ENCODE assay signal across 17 cellular contexts in genomic region chr14:101716956-101717662, GRCh38. TPM values are rescaled to one million over a fixed set of nuclear protein-coding genes. Genes with fewer than 3 reads are reported as not detected.
DNase-seq lines count a peak whose midpoint lies in the region; ATAC-seq, FAIRE-seq and TF ChIP-seq lines count a peak whose summit lies in the region.
"Had no signal": no experiment of that assay in that cellular context is flagged by ENCODE, and none has a peak within 500 bp of the region (broad histone marks: within the 10 kb centered on the region; RNA-seq: fewer than 3 reads in every experiment).

No MANE protein-coding gene starts in this region.

- H3K9me3 ChIP-seq in stomach = peaks cover 0 to 12% (median 1%) of the 10 kb centered on the region in 4 donors
- H3K9me3 ChIP-seq: Caco-2, SJSA1, thoracic aorta had no signal

- H3K4me3 Mint-ChIP-seq in activated CD8-positive, alpha-beta T cell treated with anti-CD3 and anti-CD28 coated beads, Interleukin-2, amount 10 ng/mL, durations not matched to agents 7 days and 5 days = no peak overlapping the region
- H3K4me3 Mint-ChIP-seq in activated CD8-positive, alpha-beta T cell treated with anti-CD3 and anti-CD28 coated beads for 36 hours = no peak overlapping the region
- H3K4me3 Mint-ChIP-seq in WTC11 = no peak overlapping the region
- no peak overlapping the region for H3K4me3 Mint-ChIP-seq in activated CD4-positive, alpha-beta T cell treated with anti-CD3 and anti-CD28 coated beads, Interleukin-2, amount 10 ng/mL, durations not matched to agents 7 days and 5 days
- H3K4me3 Mint-ChIP-seq: naive B cell had no signal

- peaks cover 31% of the 10 kb centered on the region for H3K4me1 Mint-ChIP-seq in activated CD8-positive, alpha-beta T cell treated with anti-CD3 and anti-CD28 coated beads, Interleukin-2, amount 10 ng/mL, durations not matched to agents 7 days and 5 days (ENCODE audit: low read depth)
- H3K4me1 Mint-ChIP-seq in activated CD8-positive, alpha-beta T cell treated with anti-CD3 and anti-CD28 coated beads for 36 hours (ENCODE audit: low read depth) = peaks cover 25% of the 10 kb centered on the region
- peaks cover 22% of the 10 kb centered on the region for H3K4me1 Mint-ChIP-seq in WTC11
- H3K4me1 Mint-ChIP-seq in activated CD4-positive, alpha-beta T cell treated with anti-CD3 and anti-CD28 coated beads, Interleukin-2, amount 10 ng/mL, durations not matched to agents 7 days and 5 days = peaks cover 30% of the 10 kb centered on the region

- peak; percentile 14 for DNase-seq in activated CD8-positive, alpha-beta T cell treated with anti-CD3 and anti-CD28 coated beads, Interleukin-2, amount 10 ng/mL, durations not matched to agents 7 days and 5 days
- no peak for DNase-seq in activated CD8-positive, alpha-beta T cell treated with anti-CD3 and anti-CD28 coated beads for 36 hours
- DNase-seq in WTC11 (ENCODE audit: low spot score) = no peak
- peak; percentile 52 for DNase-seq in kidney tubule cell (ENCODE audit: low spot score)
- peak; percentile 20 for DNase-seq in stomach
- no peak for DNase-seq in NCI-H1105 treated with DMSO at 0.1 percent for 48 hours (lab: John Stamatoyannopoulos, UW)
- DNase-seq in GM12891 (ENCODE audit: insufficient read length, low spot score) = no peak
- DNase-seq in activated CD4-positive, alpha-beta T cell treated with anti-CD3 and anti-CD28 coated beads, Interleukin-2, amount 10 ng/mL, durations not matched to agents 7 days and 5 days = no peak
- DNase-seq: left lung; naive B cell; NCI-H1105; right cardiac atrium; stimulated activated CD4-positive, alpha-beta T cell treated with anti-CD3 and anti-CD28 coated beads, Interleukin-2, amount 100 ng/mL, for 24 hours had no signal

- H3K27me3 Mint-ChIP-seq in activated CD8-positive, alpha-beta T cell treated with anti-CD3 and anti-CD28 coated beads, Interleukin-2, amount 10 ng/mL, durations not matched to agents 7 days and 5 days (ENCODE audit: low read depth) = peaks cover 4% of the 10 kb centered on the region
- no peaks in the 10 kb centered on the region for H3K27me3 Mint-ChIP-seq in activated CD8-positive, alpha-beta T cell treated with anti-CD3 and anti-CD28 coated beads for 36 hours
- H3K27me3 Mint-ChIP-seq in WTC11 (ENCODE audit: low read depth) = peaks cover 5% of the 10 kb centered on the region; the same call in 1 of the 2 replicates
- no peaks in the 10 kb centered on the region for H3K27me3 Mint-ChIP-seq in activated CD4-positive, alpha-beta T cell treated with anti-CD3 and anti-CD28 coated beads, Interleukin-2, amount 10 ng/mL, durations not matched to agents 7 days and 5 days

- intact Hi-C loops in activated CD8-positive, alpha-beta T cell treated with anti-CD3 and anti-CD28 coated beads for 36 hours (cut with micrococcal nuclease) = no loop called here
- intact Hi-C loops in stomach (cut with DNase I; ENCODE audit: low total_unique reads) = no loop called here

- H3K36me3 ChIP-seq in stomach = no peaks in the 10 kb centered on the region
- H3K36me3 ChIP-seq: left lung, SJSA1, thoracic aorta had no signal

- CTCF ChIA-PET in activated CD8-positive, alpha-beta T cell treated with anti-CD3 and anti-CD28 coated beads, Interleukin-2, amount 10 ng/mL, durations not matched to agents 7 days and 5 days (lab: Charles Lee) = interaction anchor here (2.7 kb wide), 1 partner anchor 10 kb away, joined by 9 read pairs; no protein-coding TSS in a partner anchor
- CTCF ChIA-PET in activated CD8-positive, alpha-beta T cell treated with anti-CD3 and anti-CD28 coated beads for 36 hours (lab: Charles Lee) = no interaction called here
- CTCF ChIA-PET in WTC11 (lab: Charles Lee) = interaction anchor here (0.6 to 3.9 kb wide), 4 partner anchors 9 to 379 kb away, joined by 3 to 21 read pairs (median 4); no protein-coding TSS in a partner anchor
- CTCF ChIA-PET in activated CD4-positive, alpha-beta T cell treated with anti-CD3 and anti-CD28 coated beads, Interleukin-2, amount 10 ng/mL, durations not matched to agents 7 days and 5 days (lab: Charles Lee) = interaction anchor here (3.0 kb wide), 1 partner anchor 10 kb away, joined by 15 read pairs; no protein-coding TSS in a partner anchor

- no peak overlapping the region for H3K4me3 ChIP-seq in stomach
- H3K4me3 ChIP-seq: A549, left lung, SJSA1, thoracic aorta had no signal

- TF ChIP-seq CTCF in activated CD8-positive, alpha-beta T cell treated with anti-CD3 and anti-CD28 coated beads for 36 hours (IDR thresholded peaks at IDR 0.05) = no peak
- TF ChIP-seq CTCF in WTC11 (IDR thresholded peaks at IDR 0.05) (no peak), stomach (IDR thresholded peaks at IDR 0.05) (no peak)

- POLR2A ChIA-PET in activated CD8-positive, alpha-beta T cell treated with anti-CD3 and anti-CD28 coated beads, Interleukin-2, amount 10 ng/mL, durations not matched to agents 7 days and 5 days (lab: Charles Lee) = interaction anchor here (2.7 kb wide), 1 partner anchor 10 kb away, joined by 10 read pairs; no protein-coding TSS in a partner anchor
- POLR2A ChIA-PET in activated CD8-positive, alpha-beta T cell treated with anti-CD3 and anti-CD28 coated beads for 36 hours (lab: Charles Lee) = interaction anchor here (1.5 kb wide), 1 partner anchor 10 kb away, joined by 5 read pairs; no protein-coding TSS in a partner anchor
- POLR2A ChIA-PET in WTC11 (lab: Charles Lee) = no interaction called here
- POLR2A ChIA-PET in activated CD4-positive, alpha-beta T cell treated with anti-CD3 and anti-CD28 coated beads, Interleukin-2, amount 10 ng/mL, durations not matched to agents 7 days and 5 days (lab: Charles Lee) = no interaction called here

- H3K36me3 Mint-ChIP-seq in activated CD8-positive, alpha-beta T cell treated with anti-CD3 and anti-CD28 coated beads, Interleukin-2, amount 10 ng/mL, durations not matched to agents 7 days and 5 days (ENCODE audit: low read depth) = no peaks in the 10 kb centered on the region
- H3K36me3 Mint-ChIP-seq in activated CD8-positive, alpha-beta T cell treated with anti-CD3 and anti-CD28 coated beads for 36 hours (ENCODE audit: low read depth) = peaks cover 2% of the 10 kb centered on the region
- H3K36me3 Mint-ChIP-seq in WTC11 = no peaks in the 10 kb centered on the region
- H3K36me3 Mint-ChIP-seq in activated CD4-positive, alpha-beta T cell treated with anti-CD3 and anti-CD28 coated beads, Interleukin-2, amount 10 ng/mL, durations not matched to agents 7 days and 5 days (ENCODE audit: low read depth) = peaks cover 3% of the 10 kb centered on the region

- H3K4me1 ChIP-seq in stomach = no peaks in the 10 kb centered on the region
- H3K4me1 ChIP-seq: A549, Caco-2 had no signal

- ATAC-seq in activated CD8-positive, alpha-beta T cell treated with anti-CD3 and anti-CD28 coated beads, Interleukin-2, amount 10 ng/mL, durations not matched to agents 7 days and 5 days = no peak
- no peak for ATAC-seq in activated CD8-positive, alpha-beta T cell treated with anti-CD3 and anti-CD28 coated beads for 36 hours
- peak; percentile 16 for ATAC-seq in WTC11
- ATAC-seq: left lung, right cardiac atrium had no signal

- WGBS in stomach, 5 donors = 79 to 88% (median 86%) methylated on average over 17 of the region's 17 CpGs

- no peak for TF ChIP-seq EP300 in stomach (IDR thresholded peaks at IDR 0.05)

- no peak for FAIRE-seq in GM12891 (lab: Jason Lieb, UNC)
- FAIRE-seq: A549 had no signal

- H3K27ac ChIP-seq in stomach = no peak overlapping the region
- H3K27ac ChIP-seq: A549, left lung, SJSA1, thoracic aorta had no signal

- H3K27ac Mint-ChIP-seq in activated CD8-positive, alpha-beta T cell treated with anti-CD3 and anti-CD28 coated beads, Interleukin-2, amount 10 ng/mL, durations not matched to agents 7 days and 5 days = no peak overlapping the region
- H3K27ac Mint-ChIP-seq in activated CD8-positive, alpha-beta T cell treated with anti-CD3 and anti-CD28 coated beads for 36 hours = no peak overlapping the region
- 0 out of 2 replicates have a peak overlapping the region, but pooled peaks have one; percentile 66 for H3K27ac Mint-ChIP-seq in WTC11
- no peak overlapping the region for H3K27ac Mint-ChIP-seq in activated CD4-positive, alpha-beta T cell treated with anti-CD3 and anti-CD28 coated beads, Interleukin-2, amount 10 ng/mL, durations not matched to agents 7 days and 5 days

- TF ChIP-seq POLR2A in stomach (IDR thresholded peaks at IDR 0.05) (no peak), GM12891 (IDR thresholded peaks at IDR 0.05; ENCODE audit: low read depth, low read length) (no peak)

- no peaks in the 10 kb centered on the region for H3K9me3 Mint-ChIP-seq in activated CD8-positive, alpha-beta T cell treated with anti-CD3 and anti-CD28 coated beads, Interleukin-2, amount 10 ng/mL, durations not matched to agents 7 days and 5 days (ENCODE audit: insufficient read depth)
- peaks cover 9% of the 10 kb centered on the region for H3K9me3 Mint-ChIP-seq in activated CD8-positive, alpha-beta T cell treated with anti-CD3 and anti-CD28 coated beads for 36 hours
- H3K9me3 Mint-ChIP-seq in WTC11 = peaks cover 9% of the 10 kb centered on the region
- peaks cover 7% of the 10 kb centered on the region for H3K9me3 Mint-ChIP-seq in activated CD4-positive, alpha-beta T cell treated with anti-CD3 and anti-CD28 coated beads, Interleukin-2, amount 10 ng/mL, durations not matched to agents 7 days and 5 days

- H3K27me3 ChIP-seq in stomach = no peaks in the 10 kb centered on the region
- H3K27me3 ChIP-seq: SJSA1 had no signal

TF ChIP-seq in WTC11, 78 proteins besides CTCF, POLR2A, EP300 and RAD21 (continues in another document):
- TF ChIP-seq ZNF138 (CRISPR knock-in tag; conservative IDR thresholded peaks at IDR 0.05) = no peak

TF ChIP-seq in GM12891, 5 proteins besides CTCF, POLR2A, EP300 and RAD21:
- TF ChIP-seq TAF1 (IDR thresholded peaks at IDR 0.05; ENCODE audit: low read depth, low read length) (no peak), POU2F2 (IDR thresholded peaks at IDR 0.05; ENCODE audit: low read depth, low read length) (no peak), SPI1 (IDR thresholded peaks at IDR 0.05; ENCODE audit: low read depth, low read length) (no peak), PAX5 (IDR thresholded peaks at IDR 0.05; ENCODE audit: insufficient read depth, low read length, severe bottlenecking) (no peak), POLR2AphosphoS5 (IDR thresholded peaks at IDR 0.05; ENCODE audit: low read depth, low read length) (no peak)
TF ChIP-seq in GM12891: peak in this region for 0.

RNA-seq across cellular contexts. Expression of gene PPP2R5C, which starts 44.4 kb away (rescaled TPM):
- total RNA-seq in activated CD8-positive, alpha-beta T cell treated with anti-CD3 and anti-CD28 coated beads, Interleukin-2, amount 10 ng/mL, durations not matched to agents 7 days and 5 days = 100 to 1,000 TPM; 218 to 223 TPM
- total RNA-seq in activated CD8-positive, alpha-beta T cell treated with anti-CD3 and anti-CD28 coated beads for 36 hours = 100 to 1,000 TPM; 238 to 242 TPM
- total RNA-seq in WTC11 (2021) (89.9 to 105 TPM (median 99.9 TPM) in 3 replicates), stomach (100 to 1,000 TPM in 2 of 5 donors, 10 to 100 TPM in 3; 19.7 to 175 (median 98.0) TPM)
- 10 to 100 TPM; 56.6 to 85.2 (median 80.4) TPM for polyA plus RNA-seq in stomach
- 87.1 TPM for polyA plus RNA-seq in GM12891 (2012; ENCODE audit: low read depth, missing spikeins)
- total RNA-seq in activated CD4-positive, alpha-beta T cell treated with anti-CD3 and anti-CD28 coated beads, Interleukin-2, amount 10 ng/mL, durations not matched to agents 7 days and 5 days = 100 to 1,000 TPM; 291 to 300 TPM

Comparison
In these comparisons a context has a peak if more than half of its experiments do, and no peak if none do; other contexts are left out.
1. DNase-seq: peak in activated CD8-positive, alpha-beta T cell treated with anti-CD3 and anti-CD28 coated beads, Interleukin-2, amount 10 ng/mL, durations not matched to agents 7 days and 5 days (single experiment), kidney tubule cell (single experiment) and stomach (single experiment); none in activated CD8-positive, alpha-beta T cell treated with anti-CD3 and anti-CD28 coated beads for 36 hours (single experiment), WTC11 (single experiment), NCI-H1105 treated with DMSO at 0.1 percent for 48 hours (single experiment), GM12891 (single experiment) and activated CD4-positive, alpha-beta T cell treated with anti-CD3 and anti-CD28 coated beads, Interleukin-2, amount 10 ng/mL, durations not matched to agents 7 days and 5 days (single experiment).
2. POLR2A ChIA-PET loops: an anchor here in activated CD8-positive, alpha-beta T cell treated with anti-CD3 and anti-CD28 coated beads, Interleukin-2, amount 10 ng/mL, durations not matched to agents 7 days and 5 days (2.7 kb wide) and activated CD8-positive, alpha-beta T cell treated with anti-CD3 and anti-CD28 coated beads for 36 hours (1.5 kb wide); none called in WTC11 and activated CD4-positive, alpha-beta T cell treated with anti-CD3 and anti-CD28 coated beads, Interleukin-2, amount 10 ng/mL, durations not matched to agents 7 days and 5 days.